Comparison of ENCODE assay signal across 18 cellular contexts in the genomic region with DNA sequence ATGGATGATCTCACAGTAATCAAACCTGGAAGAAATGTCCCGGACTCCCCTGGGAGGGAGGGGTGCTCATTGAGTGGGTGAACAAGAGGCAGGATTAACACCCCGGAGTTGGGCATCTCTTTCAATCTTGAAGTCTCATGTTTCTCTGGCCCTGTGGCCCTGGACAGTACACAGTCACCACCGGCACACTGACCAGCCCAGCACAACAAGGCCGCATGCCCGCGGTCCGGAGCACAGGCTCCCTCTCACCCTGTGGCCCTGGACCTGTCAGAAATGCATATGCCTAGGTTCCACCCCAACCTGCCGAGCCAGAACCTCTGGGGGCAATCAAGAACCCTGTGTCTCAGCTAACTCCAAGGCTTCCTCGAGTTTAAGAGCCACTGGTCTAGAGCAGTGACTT. TPM values are rescaled to one million over a fixed set of nuclear protein-coding genes. Genes with fewer than 3 reads are reported as not detected.
"Had no signal": no experiment of that assay in that cellular context is flagged by ENCODE, and none has a peak within 500 bp of the region (broad histone marks: within the 10 kb centered on the region; RNA-seq: fewer than 3 reads in every experiment).

No MANE protein-coding gene starts in this region.

- H3K27ac ChIP-seq: coronary artery, foreskin keratinocyte, stomach, thoracic aorta, transverse colon had no signal

- DNase-seq: effector CD4-positive, alpha-beta T cell; endodermal cell; erythroblast; head of caudate nucleus; hippocampal formation; left colon; naive thymus-derived CD4-positive, alpha-beta T cell; nephron progenitor cell; right cardiac atrium; small intestine; stimulated activated CD4-positive, alpha-beta T cell treated with anti-CD3 and anti-CD28 coated beads, Interleukin-12 subunit alpha, Interleukin-12 subunit beta, amount 100 ng/mL, for 4 hours; stimulated activated naive CD4-positive, alpha-beta T cell; stomach; substantia nigra; transverse colon had no signal

- ATAC-seq: foreskin keratinocyte; left colon; naive thymus-derived CD4-positive, alpha-beta T cell; right cardiac atrium had no signal

- H3K4me3 ChIP-seq: coronary artery, stomach, thoracic aorta, transverse colon had no signal

- H3K36me3 ChIP-seq: stomach, thoracic aorta, transverse colon had no signal

- H3K27me3 ChIP-seq: foreskin keratinocyte, stomach, transverse colon had no signal

- H3K4me1 ChIP-seq: foreskin keratinocyte had no signal

- H3K9me3 ChIP-seq: stomach, thoracic aorta, transverse colon had no signal

RNA-seq across cellular contexts. Expression of gene CXCL12, which starts 27.8 kb away (rescaled TPM):
- total RNA-seq: foreskin keratinocyte; naive thymus-derived CD4-positive, alpha-beta T cell had no signal
- polyA plus RNA-seq: foreskin keratinocyte; naive thymus-derived CD4-positive, alpha-beta T cell had no signal
